Comparison of ENCODE assay signal across 8 cellular contexts in genomic region chr1:32014937-32015363, GRCh38. TPM values are rescaled to one million over a fixed set of nuclear protein-coding genes. Genes with fewer than 3 reads are reported as not detected.
DNase-seq lines count a peak whose midpoint lies in the region; ATAC-seq and TF ChIP-seq lines count a peak whose summit lies in the region.

No MANE protein-coding gene starts in this region.

- peaks cover 56% of the 10 kb centered on the region for H3K79me2 ChIP-seq in OCI-LY1 (ENCODE audit: insufficient read depth, low read length)

- peaks cover 7% of the 10 kb centered on the region for H3K36me3 ChIP-seq in ES-I3 (ENCODE audit: insufficient read depth, low read length)
- peaks cover 28% of the 10 kb centered on the region for H3K36me3 ChIP-seq in OCI-LY1 (ENCODE audit: insufficient read depth, low read length)
- peaks cover 37% of the 10 kb centered on the region for H3K36me3 ChIP-seq in endodermal cell (ENCODE audit: control insufficient read depth, insufficient read depth, low read length)
- peaks cover 4% of the 10 kb centered on the region for H3K36me3 ChIP-seq in neutrophil

- H3F3A ChIP-seq in OCI-LY1 (ENCODE audit: insufficient read depth, low read length): 0 out of 2 replicates have a peak, but pooled peaks cover 5% of the 10 kb centered on the region

- no peaks in the 10 kb centered on the region for H3K27me3 ChIP-seq in OCI-LY1 (ENCODE audit: insufficient read depth, low read length)
- no peaks in the 10 kb centered on the region for H3K27me3 ChIP-seq in endodermal cell (ENCODE audit: control insufficient read depth, insufficient read depth, low read length, poor library complexity, severe bottlenecking)
- H3K27me3 ChIP-seq in neutrophil: no peaks in the 10 kb centered on the region

- H3K27ac Mint-ChIP-seq in endodermal cell: peak overlapping the region; percentile 96

- TF ChIP-seq CTCF in OCI-LY1 (IDR thresholded peaks at IDR 0.05; ENCODE audit: low read length) (no peak), endodermal cell (conservative IDR thresholded peaks at IDR 0.05) (no peak), neutrophil (IDR thresholded peaks at IDR 0.05) (no peak)

- H3K27ac ChIP-seq in OCI-LY1 (ENCODE audit: low read depth, low read length, poor library complexity, severe bottlenecking): peak overlapping the region; percentile 29
- peak overlapping the region; percentile 99 for H3K27ac ChIP-seq in endodermal cell (ENCODE audit: low read depth, low read length)
- H3K27ac ChIP-seq in neutrophil: peak overlapping the region; percentile 99

- H3K9ac ChIP-seq in ES-I3 (ENCODE audit: low read depth, low read length) (peak overlapping the region; percentile 76), OCI-LY1 (ENCODE audit: low read length) (peak overlapping the region; percentile 94), endodermal cell (ENCODE audit: extremely low read depth, low read length, poor library complexity, severe bottlenecking) (peak overlapping the region; percentile 96)

- ATAC-seq in HG02763 (IDR thresholded peaks at IDR 0.05; ENCODE audit: unreplicated experiment) (no peak), HG02884 (IDR thresholded peaks at IDR 0.05; ENCODE audit: unreplicated experiment) (no peak), HG02852 (IDR thresholded peaks at IDR 0.05; ENCODE audit: unreplicated experiment) (no peak)

- H3K4me3 ChIP-seq in OCI-LY1 (ENCODE audit: low read depth, low read length, poor library complexity, severe bottlenecking): peak overlapping the region; percentile 82
- peak overlapping the region; percentile 99 for H3K4me3 ChIP-seq in endodermal cell (ENCODE audit: low read length)
- peak overlapping the region; percentile 96 for H3K4me3 ChIP-seq in neutrophil (ENCODE audit: low read depth in 1 of 2, low read length in 1 of 2)

- no peaks in the 10 kb centered on the region for H3K9me2 ChIP-seq in OCI-LY1 (ENCODE audit: low read depth, low read length)

- WGBS in endodermal cell (ENCODE audit: insufficient coverage in 1 of 2, insufficient read length in 1 of 2), 2 experiments: 0 to 1% methylated on average over 11 to 13 of the region's 14 CpGs

- H3K4me1 ChIP-seq in ES-I3 (ENCODE audit: insufficient read depth, low read length): peaks cover 8% of the 10 kb centered on the region; the same call in 1 of the 2 replicates
- H3K4me1 ChIP-seq in OCI-LY1 (ENCODE audit: insufficient read depth, low read length, severe bottlenecking): peaks cover 34% of the 10 kb centered on the region
- H3K4me1 ChIP-seq in endodermal cell (ENCODE audit: control insufficient read depth, insufficient read depth, low read length): no peaks in the 10 kb centered on the region
- peaks cover 29 to 30% of the 10 kb centered on the region in 2 experiments for H3K4me1 ChIP-seq in neutrophil (ENCODE audit: control insufficient read depth in 1 of 2, insufficient read depth in 1 of 2, low read depth in 1 of 2, low read length in 1 of 2)

- peak overlapping the region; percentile 99 for H3K4me3 Mint-ChIP-seq in endodermal cell

- H3K9me3 ChIP-seq in ES-I3 (ENCODE audit: control insufficient read depth, insufficient read depth, low read length) (no peaks in the 10 kb centered on the region), OCI-LY1 (ENCODE audit: low read length) (no peaks in the 10 kb centered on the region), endodermal cell (ENCODE audit: control insufficient read depth, low read length) (no peaks in the 10 kb centered on the region), neutrophil (no peaks in the 10 kb centered on the region)

- peaks cover 19% of the 10 kb centered on the region for H3K4me1 Mint-ChIP-seq in endodermal cell

- no peaks in the 10 kb centered on the region for H4K20me1 ChIP-seq in OCI-LY1 (ENCODE audit: insufficient read depth, low read length)

- H3K9me3 Mint-ChIP-seq in endodermal cell: no peaks in the 10 kb centered on the region

- H3K4me2 ChIP-seq in OCI-LY1 (ENCODE audit: low read length): peak overlapping the region; percentile 86

- no peak overlapping the region for H2AFZ ChIP-seq in OCI-LY1 (ENCODE audit: low read length)

- no peak for DNase-seq in endodermal cell
- no peak for DNase-seq in activated CD4-positive, alpha-beta T cell treated with anti-CD3 and anti-CD28 coated beads, Interleukin-2, amount 50 U/mL, for 1 hour

- H3K36me3 Mint-ChIP-seq in endodermal cell (ENCODE audit: low read depth): peaks cover 19% of the 10 kb centered on the region

- H3K27me3 Mint-ChIP-seq in endodermal cell (ENCODE audit: insufficient read depth): no peaks in the 10 kb centered on the region

RNA-seq across cellular contexts. Expression of gene KHDRBS1, which starts 1.3 kb away (rescaled TPM):
- 100 to 1,000 TPM; 201 to 235 TPM for total RNA-seq in endodermal cell
- polyA plus RNA-seq in endodermal cell (2013, experiment 1 of 2): 307 TPM
- 280 TPM for polyA plus RNA-seq in endodermal cell (2013, experiment 2 of 2)

RNA-seq across cellular contexts. Expression of gene TMEM39B, which starts 57.8 kb away (rescaled TPM):
- total RNA-seq in endodermal cell: 10 to 100 TPM; 11.0 to 20.3 TPM
- 26.6 TPM for polyA plus RNA-seq in endodermal cell (2013, experiment 1 of 2)
- 25.9 TPM for polyA plus RNA-seq in endodermal cell (2013, experiment 2 of 2)

Comparison
In these comparisons a context has a peak if more than half of its experiments do, and no peak if none do; other contexts are left out.
1. H3K27ac ChIP-seq: peak in every context shown above with its lines; median percentile 99 in endodermal cell; 99 in neutrophil; 29 in OCI-LY1.